In the genomic region with DNA sequence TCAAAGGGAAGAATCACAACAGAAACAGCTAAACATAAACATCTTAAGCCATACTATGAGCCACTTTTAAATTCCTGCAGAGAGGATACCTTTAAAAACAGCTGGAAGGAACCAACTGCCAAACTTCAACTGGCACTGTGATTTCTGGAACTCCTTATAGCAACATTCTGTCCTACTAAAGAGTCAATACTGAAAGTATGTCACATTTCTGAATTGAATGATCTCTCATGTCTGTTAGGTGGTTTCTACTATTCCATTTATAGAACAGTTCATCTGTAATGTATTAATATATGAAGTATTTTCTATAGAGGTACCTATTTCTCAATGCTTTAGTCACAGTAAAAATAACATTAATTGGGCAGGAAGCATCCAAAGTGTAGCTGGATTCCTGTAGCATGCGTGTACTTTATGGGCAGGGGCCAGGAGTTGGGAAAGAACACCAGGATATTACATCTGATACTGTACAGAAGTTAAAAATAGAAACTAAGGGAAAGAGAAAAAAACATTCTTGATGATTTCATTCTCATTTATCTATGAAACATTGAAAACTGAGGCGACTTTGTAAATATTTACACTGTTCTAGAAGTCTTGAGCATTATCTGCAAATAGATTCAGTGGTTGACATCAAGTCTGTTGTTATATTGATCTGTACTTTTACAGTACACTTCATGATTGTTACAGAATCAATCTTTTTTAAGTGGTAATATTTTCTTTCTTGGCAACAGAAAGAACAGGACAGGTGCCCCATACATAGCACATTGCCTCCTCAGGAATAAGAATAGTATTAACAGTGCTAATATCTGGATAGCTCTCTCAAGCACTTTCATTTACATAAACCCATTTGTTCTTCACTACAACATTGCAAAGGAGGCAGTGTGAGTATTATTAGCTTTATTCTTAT, we compare ENCODE assay signal across 8 cellular contexts. TPM values are rescaled to one million over a fixed set of nuclear protein-coding genes. Genes with fewer than 3 reads are reported as not detected.
A peak's percentile ranks its signal among the peaks of the same experiment; 100 is the strongest.
DNase-seq lines count a peak whose midpoint lies in the region; ATAC-seq, FAIRE-seq and TF ChIP-seq lines count a peak whose summit lies in the region.

No MANE protein-coding gene starts in this region.

- H3K27ac ChIP-seq in 22Rv1, result peak overlapping the region; percentile 57
- peak overlapping the region; percentile 80 for H3K27ac ChIP-seq in GM12878 (ENCODE audit: control insufficient read depth, insufficient read depth)

- peaks cover 13% of the 10 kb centered on the region; the same call in 1 of the 2 replicates for H3K4me1 ChIP-seq in GM12878 (ENCODE audit: control insufficient read depth, insufficient read depth, low read length)

- no peaks in the 10 kb centered on the region for H3K79me2 ChIP-seq in GM12878 (ENCODE audit: control insufficient read depth, insufficient read depth, low read length)

- no peaks in the 10 kb centered on the region for H3K9me3 ChIP-seq in GM12878 (replicated peaks; ENCODE audit: control insufficient read depth, insufficient read depth, low read length)

- ATAC-seq in GM19397 (IDR thresholded peaks at IDR 0.05; ENCODE audit: unreplicated experiment) (peak; percentile 59), HG03342 (IDR thresholded peaks at IDR 0.05; ENCODE audit: unreplicated experiment) (peak; percentile 77), GM12878 (peak; percentile 87)

- H3K27me3 ChIP-seq in GM12878 (replicated peaks in 1 of 2; ENCODE audit: control insufficient read depth in 2 of 2, insufficient read depth in 2 of 2, low read length in 1 of 2), result no peaks in the 10 kb centered on the region

- peak overlapping the region; percentile 62 for H3K27ac Mint-ChIP-seq in mesothelial cell of epicardium

- peak overlapping the region; percentile 78 for H3K4me2 ChIP-seq in GM12878 (ENCODE audit: control insufficient read depth, insufficient read depth)

- H2AFZ ChIP-seq in GM12878 (ENCODE audit: control insufficient read depth, low read depth, low read length), result peak overlapping the region; percentile 20

- no peak overlapping the region for H3K4me3 Mint-ChIP-seq in mesothelial cell of epicardium

- DNase-seq in GM12878 (ENCODE audit: low read depth, low spot score), result no peak
- no peak for DNase-seq in mesothelial cell of epicardium (ENCODE audit: low spot score in 2 of 2, unreplicated experiment in 2 of 2)
- DNase-seq in NOMO-1 treated with DMSO at 0.1 percent for 48 hours (lab: John Stamatoyannopoulos, UW; ENCODE audit: unreplicated experiment), result no peak
- no peak for DNase-seq in stimulated activated CD4-positive, alpha-beta T cell treated with anti-CD3 and anti-CD28 coated beads, Interleukin-4, amount 100 ng/mL, for 24 hours
- no peak for DNase-seq in inferior parietal cortex (ENCODE audit: extremely low spot score)

- TF ChIP-seq CTCF in 22Rv1 (IDR thresholded peaks at IDR 0.05) (no peak), GM12878 (IDR thresholded peaks at IDR 0.05 in 2 of 3, conservative IDR thresholded peaks at IDR 0.05 in 1 of 3; ENCODE audit: control insufficient read depth in 2 of 3, extremely low read depth in 1 of 3, insufficient read depth in 1 of 3, low read depth in 3 of 3, low read length in 3 of 3) (no peak), mesothelial cell of epicardium (IDR thresholded peaks at IDR 0.05; ENCODE audit: unreplicated experiment) (no peak)

- SMC1A ChIA-PET in GM12878 (lab: Charles Lee; ENCODE audit: uncharacterized antibody, unreplicated experiment), result interaction anchor here (0.6 to 7.2 kb wide), 16 partner anchors 10 to 73 kb away, joined by 3 to 59 read pairs (median 4); no protein-coding TSS in a partner anchor

- BruUV-seq in GM12878 (replicated peaks; lab: Mats Ljungman, UMichigan), result no TSS peak

- TF ChIP-seq POLR2A in GM12878 (IDR thresholded peaks at IDR 0.05; ENCODE audit: low read depth, low read length), result no peak

- intact Hi-C loops in GM12878 (cut with micrococcal nuclease; ENCODE audit: unreplicated experiment), result loop anchor here (2.0 to 5.0 kb wide), 3 partner anchors 33 to 264 kb away; no protein-coding TSS in a partner anchor

- in situ Hi-C loops in GM12878 (cut with MboI), result no loop called here

- 16% methylated on average over 2 of the region's 2 CpGs for WGBS in GM12878 (ENCODE audit: insufficient coverage, insufficient replicate concordance, low lambda C conversion rate, missing lambda C conversion rate)

- H3K36me3 Mint-ChIP-seq in mesothelial cell of epicardium, result no peaks in the 10 kb centered on the region

- no peaks in the 10 kb centered on the region for H4K20me1 ChIP-seq in GM12878 (ENCODE audit: control insufficient read depth, insufficient read depth)

- H3K9me3 Mint-ChIP-seq in mesothelial cell of epicardium, result peaks cover 8% of the 10 kb centered on the region

- POLR2A ChIA-PET in GM12878 (lab: Charles Lee), result interaction anchor here (0.6 to 1.3 kb wide), 5 partner anchors 11 to 128 kb away, joined by 3 to 4 read pairs (median 3); no protein-coding TSS in a partner anchor

- H3K4me1 Mint-ChIP-seq in mesothelial cell of epicardium, result peaks cover 22% of the 10 kb centered on the region

- CTCF ChIA-PET in GM12878 (lab: Yijun Ruan, JAX), result interaction anchor here (0.7 to 2.1 kb wide), 10 partner anchors 14 to 208 kb away, joined by 3 to 6 read pairs (median 4); no protein-coding TSS in a partner anchor

- peak in 1 of 2 experiments; percentile 72; a peak in 2 of 4 replicates for TF ChIP-seq EP300 in GM12878 (IDR thresholded peaks at IDR 0.05; ENCODE audit: borderline replicate concordance in 1 of 2, control insufficient read depth in 1 of 2, low read depth in 2 of 2, low read length in 2 of 2)

- H3K27me3 Mint-ChIP-seq in mesothelial cell of epicardium (ENCODE audit: low read depth), result no peaks in the 10 kb centered on the region

- TF ChIP-seq RAD21 in GM12878 (IDR thresholded peaks at IDR 0.05; ENCODE audit: insufficient read depth, low read depth, low read length), result no peak

- H3K36me3 ChIP-seq in GM12878 (ENCODE audit: control insufficient read depth in 2 of 2, insufficient read depth in 2 of 2, low read length in 1 of 2), result no peaks in the 10 kb centered on the region

- H3K4me3 ChIP-seq in GM12878, result peak overlapping the region; percentile 45

- RAD21 ChIA-PET in GM12878 (lab: Charles Lee; ENCODE audit: unreplicated experiment), result interaction anchor here (0.6 to 3.5 kb wide), 10 partner anchors 8 to 314 kb away, joined by 3 to 13 read pairs (median 4); no protein-coding TSS in a partner anchor

- peak; percentile 90 for FAIRE-seq in GM12878 (lab: Jason Lieb, UNC)

- H3K9ac ChIP-seq in GM12878 (ENCODE audit: control insufficient read depth, insufficient read depth, low read length), result no peak overlapping the region

TF ChIP-seq in GM12878, 131 proteins besides CTCF, POLR2A, EP300 and RAD21 (continues in another document):
- TF ChIP-seq RCOR1 (conservative IDR thresholded peaks at IDR 0.05; ENCODE audit: low read depth, low read length) (no peak), ZNF217 (IDR thresholded peaks at IDR 0.05) (no peak), SREBF1 (IDR thresholded peaks at IDR 0.05; ENCODE audit: low read length) (no peak), MTA2 (IDR thresholded peaks at IDR 0.05; ENCODE audit: low read depth) (no peak), CHD4 (IDR thresholded peaks at IDR 0.05) (no peak), NBN (IDR thresholded peaks at IDR 0.05) (no peak), MYB (IDR thresholded peaks at IDR 0.05; ENCODE audit: borderline replicate concordance, low read depth, low read length) (no peak), ZSCAN29 (IDR thresholded peaks at IDR 0.05) (no peak), KDM1A (IDR thresholded peaks at IDR 0.05; ENCODE audit: borderline replicate concordance) (no peak), RB1 (IDR thresholded peaks at IDR 0.05; ENCODE audit: borderline replicate concordance) (no peak), FOS (IDR thresholded peaks at IDR 0.05; ENCODE audit: borderline replicate concordance, extremely low read depth, insufficient read length) (no peak), GABPA (IDR thresholded peaks at IDR 0.05; ENCODE audit: low read depth) (no peak), ZNF384 (IDR thresholded peaks at IDR 0.05; ENCODE audit: borderline replicate concordance, low read depth, low read length) (no peak)
- TF ChIP-seq, protein P1, sequence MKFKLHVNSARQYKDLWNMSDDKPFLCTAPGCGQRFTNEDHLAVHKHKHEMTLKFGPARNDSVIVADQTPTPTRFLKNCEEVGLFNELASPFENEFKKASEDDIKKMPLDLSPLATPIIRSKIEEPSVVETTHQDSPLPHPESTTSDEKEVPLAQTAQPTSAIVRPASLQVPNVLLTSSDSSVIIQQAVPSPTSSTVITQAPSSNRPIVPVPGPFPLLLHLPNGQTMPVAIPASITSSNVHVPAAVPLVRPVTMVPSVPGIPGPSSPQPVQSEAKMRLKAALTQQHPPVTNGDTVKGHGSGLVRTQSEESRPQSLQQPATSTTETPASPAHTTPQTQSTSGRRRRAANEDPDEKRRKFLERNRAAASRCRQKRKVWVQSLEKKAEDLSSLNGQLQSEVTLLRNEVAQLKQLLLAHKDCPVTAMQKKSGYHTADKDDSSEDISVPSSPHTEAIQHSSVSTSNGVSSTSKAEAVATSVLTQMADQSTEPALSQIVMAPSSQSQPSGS (IDR thresholded peaks at IDR 0.05; ENCODE audit: low read length), result peak; percentile 69

RNA-seq across cellular contexts. Expression of a gene that starts 6.1 kb away (rescaled TPM):
- total RNA-seq in GM12878 (2013; cell fraction: nucleolus; rRNA removed), result 34.6 and 35.2 TPM in 2 replicates
- total RNA-seq in GM12878 (2014; rRNA removed) (16.0 and 16.1 TPM in 2 replicates), GM12878 (2014; rRNA removed; fragmentation: Illumina TruSeq; extraction: Trizol) (15.2 and 15.9 TPM in 2 replicates), GM12878 (2021) (14.9 and 16.0 TPM in 2 replicates), mesothelial cell of epicardium (24.7 to 26.5 TPM (median 25.3 TPM) in 3 replicates)
- 5.9 TPM for polyA plus RNA-seq in GM12878 (2011; ENCODE audit: low read depth)
- polyA plus RNA-seq in GM12878 (2011; rRNA removed) (10.0 and 11.6 TPM in 2 replicates), GM12878 (2014; fragmentation: Illumina TruSeq; extraction: Trizol) (14.9 and 17.7 TPM in 2 replicates), GM12878 (2014; fragmentation: Nextera tagmentation; extraction: Ambion mirVana) (1 to 10 TPM; 8.3 to 9.4 TPM), GM12878 (2014; rRNA removed) (8.2 and 9.7 TPM in 2 replicates), GM12878 (2016; fragmentation: Nextera tagmentation; extraction: Ambion mirVana) (10 to 100 TPM; 21.4 to 21.8 TPM)
- polyA plus RNA-seq in GM12878 (2011; cell fraction: cytosol; rRNA removed), result 3.5 and 4.6 TPM in 2 replicates
- polyA plus RNA-seq in GM12878 (2011; cell fraction: nucleus; rRNA removed), result 7.7 and 8.7 TPM in 2 replicates
- 9.2 and 10.9 TPM in 2 replicates for polyA plus RNA-seq in GM12878 (2012)
- polyA minus RNA-seq in GM12878 (2011; rRNA and poly(A)+ RNA removed), result 12.0 and 16.1 TPM in 2 replicates
- 5.3 and 6.3 TPM in 2 replicates for polyA minus RNA-seq in GM12878 (2011; cell fraction: cytosol; rRNA and poly(A)+ RNA removed)
- 9.1 and 11.5 TPM in 2 replicates for polyA minus RNA-seq in GM12878 (2011; cell fraction: nucleus; rRNA and poly(A)+ RNA removed)
